Comparison of ENCODE assay signal across 8 cellular contexts in genomic region chr11:93198221-93198650, GRCh38. TPM values are rescaled to one million over a fixed set of nuclear protein-coding genes. Genes with fewer than 3 reads are reported as not detected.
DNase-seq lines count a peak whose midpoint lies in the region; ATAC-seq, FAIRE-seq and TF ChIP-seq lines count a peak whose summit lies in the region.

No MANE protein-coding gene starts in this region.

- no peaks in the 10 kb centered on the region for H3K36me3 ChIP-seq in SJCRH30
- H3K36me3 ChIP-seq in esophagus (ENCODE audit: control insufficient read depth in 2 of 2, insufficient read depth in 2 of 2, low read length in 1 of 2), result no peaks in the 10 kb centered on the region

- H3K9me3 Mint-ChIP-seq in activated CD4-positive, alpha-beta T cell treated with anti-CD3 and anti-CD28 coated beads, Interleukin-2, amount 10 ng/mL, durations not matched to agents 7 days and 5 days, result no peaks in the 10 kb centered on the region
- no peaks in the 10 kb centered on the region for H3K9me3 Mint-ChIP-seq in osteocyte (ENCODE audit: unreplicated experiment)

- no peak for DNase-seq in activated CD4-positive, alpha-beta T cell treated with anti-CD3 and anti-CD28 coated beads, Interleukin-2, amount 10 ng/mL, durations not matched to agents 7 days and 5 days
- DNase-seq in activated CD4-positive, alpha-beta T cell treated with anti-CD3 and anti-CD28 coated beads for 4 hours, result no peak
- DNase-seq in SJCRH30 (no peak), osteocyte (ENCODE audit: extremely low spot score, unreplicated experiment) (no peak), HTR-8/SVneo (ENCODE audit: insufficient read length, low spot score) (no peak), NCI-H1105 treated with DMSO at 0.1 percent for 48 hours (lab: John Stamatoyannopoulos, UW) (no peak)

- H3K4me3 ChIP-seq in SJCRH30 (peak overlapping the region; percentile 87), esophagus (ENCODE audit: low read depth in 1 of 2, low read length in 2 of 2) (peak overlapping the region; percentile 81 to 85)

- H3K4me1 Mint-ChIP-seq in activated CD4-positive, alpha-beta T cell treated with anti-CD3 and anti-CD28 coated beads, Interleukin-2, amount 10 ng/mL, durations not matched to agents 7 days and 5 days, result peaks cover 24% of the 10 kb centered on the region
- H3K4me1 Mint-ChIP-seq in osteocyte (ENCODE audit: unreplicated experiment), result peaks cover 2% of the 10 kb centered on the region

- H3K4me1 ChIP-seq in SJCRH30, result no peaks in the 10 kb centered on the region
- no peaks in the 10 kb centered on the region for H3K4me1 ChIP-seq in esophagus (ENCODE audit: control insufficient read depth in 2 of 2, insufficient read depth in 2 of 2, low read length in 1 of 2)

- CTCF ChIA-PET in activated CD4-positive, alpha-beta T cell treated with anti-CD3 and anti-CD28 coated beads, Interleukin-2, amount 10 ng/mL, durations not matched to agents 7 days and 5 days (lab: Charles Lee), result interaction anchor here (0.6 to 0.9 kb wide), 2 partner anchors 11 to 232 kb away, joined by 3 to 4 read pairs; no protein-coding TSS in a partner anchor

- peak overlapping the region; percentile 88 for H3K4me3 Mint-ChIP-seq in activated CD4-positive, alpha-beta T cell treated with anti-CD3 and anti-CD28 coated beads, Interleukin-2, amount 10 ng/mL, durations not matched to agents 7 days and 5 days
- peak overlapping the region; percentile 92 for H3K4me3 Mint-ChIP-seq in osteocyte (ENCODE audit: unreplicated experiment)

- peak overlapping the region; percentile 92 for H3K27ac Mint-ChIP-seq in activated CD4-positive, alpha-beta T cell treated with anti-CD3 and anti-CD28 coated beads, Interleukin-2, amount 10 ng/mL, durations not matched to agents 7 days and 5 days
- H3K27ac Mint-ChIP-seq in osteocyte (ENCODE audit: unreplicated experiment), result peak overlapping the region; percentile 56

- H3K27me3 Mint-ChIP-seq in activated CD4-positive, alpha-beta T cell treated with anti-CD3 and anti-CD28 coated beads, Interleukin-2, amount 10 ng/mL, durations not matched to agents 7 days and 5 days, result peaks cover 14% of the 10 kb centered on the region
- H3K27me3 Mint-ChIP-seq in osteocyte (ENCODE audit: unreplicated experiment), result peaks cover 31% of the 10 kb centered on the region

- no peak for FAIRE-seq in HTR-8/SVneo (lab: Jason Lieb, UNC)

- H3K9me3 ChIP-seq in SJCRH30 (replicated peaks) (no peaks in the 10 kb centered on the region), esophagus (ENCODE audit: control insufficient read depth in 2 of 2, insufficient read depth in 1 of 2, low read depth in 1 of 2, low read length in 1 of 2) (no peaks in the 10 kb centered on the region)

- TF ChIP-seq CTCF in osteocyte (IDR thresholded peaks at IDR 0.05), result no peak

- POLR2A ChIA-PET in activated CD4-positive, alpha-beta T cell treated with anti-CD3 and anti-CD28 coated beads, Interleukin-2, amount 10 ng/mL, durations not matched to agents 7 days and 5 days (lab: Charles Lee), result no interaction called here

- no peaks in the 10 kb centered on the region for H3K36me3 Mint-ChIP-seq in activated CD4-positive, alpha-beta T cell treated with anti-CD3 and anti-CD28 coated beads, Interleukin-2, amount 10 ng/mL, durations not matched to agents 7 days and 5 days (ENCODE audit: low read depth)
- H3K36me3 Mint-ChIP-seq in osteocyte (ENCODE audit: unreplicated experiment), result no peaks in the 10 kb centered on the region

- no peak for ATAC-seq in GM21526 (IDR thresholded peaks at IDR 0.05; ENCODE audit: low FRiP score, unreplicated experiment)

- H3K27ac ChIP-seq in SJCRH30, result no peak overlapping the region
- peak overlapping the region; percentile 90 to 95 for H3K27ac ChIP-seq in esophagus (ENCODE audit: low read depth in 2 of 2, low read length in 1 of 2)

- WGBS in esophagus, 2 donors, result 1 to 3% methylated on average over 9 of the region's 9 CpGs

- no peaks in the 10 kb centered on the region for H3K27me3 ChIP-seq in SJCRH30
- no peaks in the 10 kb centered on the region for H3K27me3 ChIP-seq in esophagus (ENCODE audit: control insufficient read depth in 1 of 2, insufficient read depth in 2 of 2, low read length in 2 of 2)

RNA-seq across cellular contexts. Expression of gene SLC36A4, which starts 0.4 kb away (rescaled TPM):
- 10 to 100 TPM; 10.8 to 11.4 TPM for total RNA-seq in activated CD4-positive, alpha-beta T cell treated with anti-CD3 and anti-CD28 coated beads, Interleukin-2, amount 10 ng/mL, durations not matched to agents 7 days and 5 days
- 12.3 and 19.8 TPM in 2 replicates for total RNA-seq in SJCRH30 (2014; rRNA removed; shearing (Covaris generic))
- 1 to 10 TPM; 2.5 to 2.7 TPM for polyA plus RNA-seq in esophagus
- total RNA-seq in osteocyte, result 23.3 and 25.3 TPM in 2 replicates
